ENCODE assay signal across 23 cellular contexts in the genomic region with DNA sequence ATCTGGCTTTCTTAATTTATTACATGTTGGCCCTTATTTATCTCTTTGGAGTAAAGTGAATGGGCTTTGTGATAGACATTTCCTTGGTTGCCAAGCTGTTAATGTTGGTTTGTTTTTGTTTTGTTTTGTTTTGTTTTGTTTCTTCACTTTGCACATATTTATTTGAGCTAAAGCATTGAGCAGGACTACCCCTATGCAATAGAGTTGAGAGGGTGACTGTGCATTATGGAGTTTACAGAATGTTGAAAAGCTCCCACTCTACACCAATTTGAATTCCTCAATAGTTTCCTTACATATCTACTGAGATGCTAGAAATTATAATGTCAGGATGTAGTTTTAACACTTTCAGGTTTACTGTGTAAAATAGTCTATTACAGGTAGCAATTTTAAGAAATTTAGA.
DNase-seq lines count a peak whose midpoint lies in the region; ATAC-seq, FAIRE-seq and TF ChIP-seq lines count a peak whose summit lies in the region.
"Had no signal": no experiment of that assay in that cellular context is flagged by ENCODE, and none has a peak within 500 bp of the region (broad histone marks: within the 10 kb centered on the region; RNA-seq: fewer than 3 reads in every experiment).

No MANE protein-coding gene starts in this region.

- no peak overlapping the region for H3K4me3 Mint-ChIP-seq in activated CD4-positive, alpha-beta T cell treated with anti-CD3 and anti-CD28 coated beads for 36 hours
- peak overlapping the region in 1 of 2 donors; percentile 67 for H3K4me3 Mint-ChIP-seq in activated T-cell treated with anti-CD3 and anti-CD28 coated beads, Interleukin-2, amount 50 U/mL, for 72 hours
- H3K4me3 Mint-ChIP-seq in activated naive CD8-positive, alpha-beta T cell treated with anti-CD3 and anti-CD28 coated beads, Interleukin-2, amount 50 U/mL, for 24 hours: no peak overlapping the region

- H3K4me3 ChIP-seq in foreskin fibroblast (ENCODE audit: low read depth in 1 of 2, low read length in 2 of 2): no peak overlapping the region

- POLR2A ChIA-PET in activated CD4-positive, alpha-beta T cell treated with anti-CD3 and anti-CD28 coated beads for 36 hours (lab: Charles Lee): interaction anchor here (0.7 to 1.6 kb wide), 3 partner anchors 97 to 212 kb away, joined by 4 read pairs; no protein-coding TSS in a partner anchor

- no peak for ATAC-seq in activated CD4-positive, alpha-beta T cell treated with anti-CD3 and anti-CD28 coated beads for 36 hours
- no peak for ATAC-seq in activated T-cell treated with anti-CD3 and anti-CD28 coated beads, Interleukin-2, amount 50 U/mL, for 72 hours (replicated peaks in 1 of 2)
- no peak for ATAC-seq in activated naive CD8-positive, alpha-beta T cell treated with anti-CD3 and anti-CD28 coated beads, Interleukin-2, amount 50 U/mL, for 24 hours
- ATAC-seq: HepG2, Panc1 had no signal

- no peak for DNase-seq in activated CD4-positive, alpha-beta T cell treated with anti-CD3 and anti-CD28 coated beads for 36 hours
- DNase-seq in activated CD4-positive, alpha-beta T cell treated with anti-CD3 and anti-CD28 coated beads for 4 hours: no peak
- DNase-seq in activated T-cell treated with anti-CD3 and anti-CD28 coated beads, Interleukin-2, amount 50 U/mL, for 72 hours: no peak
- DNase-seq in activated T-cell treated with anti-CD3 and anti-CD28 coated beads, Interleukin-2, amount 50 U/mL, for 1 hour: no peak
- no peak for DNase-seq in GM12891 (ENCODE audit: insufficient read length, low spot score)
- DNase-seq in activated naive CD8-positive, alpha-beta T cell treated with anti-CD3 and anti-CD28 coated beads, Interleukin-2, amount 50 U/mL, for 24 hours: no peak
- no peak for DNase-seq in DMS53 treated with DMSO at 0.1 percent for 48 hours (lab: John Stamatoyannopoulos, UW; ENCODE audit: unreplicated experiment)
- DNase-seq in foreskin fibroblast: no peak
- DNase-seq: 8988T, ACHN, DMS153, Karpas-422, NCI-H1092 treated with DMSO at 0.1 percent for 48 hours, NCI-H1436, NCI-H187, NCI-H2081 treated with DMSO at 0.1 percent for 48 hours, NCI-H2171, NCI-H226, NCI-H510A, NCI-H69, SHP77 had no signal

- peak overlapping the region; percentile 80 for H3K27ac Mint-ChIP-seq in activated CD4-positive, alpha-beta T cell treated with anti-CD3 and anti-CD28 coated beads for 36 hours
- peak overlapping the region; percentile 82 for H3K27ac Mint-ChIP-seq in activated T-cell treated with anti-CD3 and anti-CD28 coated beads, Interleukin-2, amount 50 U/mL, for 72 hours
- peak overlapping the region; percentile 98 for H3K27ac Mint-ChIP-seq in activated naive CD8-positive, alpha-beta T cell treated with anti-CD3 and anti-CD28 coated beads, Interleukin-2, amount 50 U/mL, for 24 hours

- no peaks in the 10 kb centered on the region for H3K27me3 Mint-ChIP-seq in activated CD4-positive, alpha-beta T cell treated with anti-CD3 and anti-CD28 coated beads for 36 hours
- H3K27me3 Mint-ChIP-seq in activated T-cell treated with anti-CD3 and anti-CD28 coated beads, Interleukin-2, amount 50 U/mL, for 72 hours (ENCODE audit: low read depth): no peaks in the 10 kb centered on the region
- H3K27me3 Mint-ChIP-seq in activated naive CD8-positive, alpha-beta T cell treated with anti-CD3 and anti-CD28 coated beads, Interleukin-2, amount 50 U/mL, for 24 hours: no peaks in the 10 kb centered on the region

- H3K36me3 Mint-ChIP-seq in activated CD4-positive, alpha-beta T cell treated with anti-CD3 and anti-CD28 coated beads for 36 hours (ENCODE audit: low read depth): peaks cover 6% of the 10 kb centered on the region
- peaks cover 1 to 2% of the 10 kb centered on the region in 2 donors for H3K36me3 Mint-ChIP-seq in activated T-cell treated with anti-CD3 and anti-CD28 coated beads, Interleukin-2, amount 50 U/mL, for 72 hours (ENCODE audit: insufficient read depth in 2 of 2)
- peaks cover 9% of the 10 kb centered on the region for H3K36me3 Mint-ChIP-seq in activated naive CD8-positive, alpha-beta T cell treated with anti-CD3 and anti-CD28 coated beads, Interleukin-2, amount 50 U/mL, for 24 hours (ENCODE audit: low read depth)

- FAIRE-seq in GM12891 (lab: Jason Lieb, UNC): peak; percentile 5
- FAIRE-seq: HepG2 had no signal

- peaks cover 80% of the 10 kb centered on the region for H3K4me1 Mint-ChIP-seq in activated CD4-positive, alpha-beta T cell treated with anti-CD3 and anti-CD28 coated beads for 36 hours
- peaks cover 83% of the 10 kb centered on the region for H3K4me1 Mint-ChIP-seq in activated T-cell treated with anti-CD3 and anti-CD28 coated beads, Interleukin-2, amount 50 U/mL, for 72 hours (ENCODE audit: low read depth)
- H3K4me1 Mint-ChIP-seq in activated naive CD8-positive, alpha-beta T cell treated with anti-CD3 and anti-CD28 coated beads, Interleukin-2, amount 50 U/mL, for 24 hours: peaks cover 80% of the 10 kb centered on the region

- peaks cover 2% of the 10 kb centered on the region for H3K9me3 Mint-ChIP-seq in activated CD4-positive, alpha-beta T cell treated with anti-CD3 and anti-CD28 coated beads for 36 hours (ENCODE audit: low read depth)
- H3K9me3 Mint-ChIP-seq in activated T-cell treated with anti-CD3 and anti-CD28 coated beads, Interleukin-2, amount 50 U/mL, for 72 hours: no peaks in the 10 kb centered on the region
- H3K9me3 Mint-ChIP-seq in activated naive CD8-positive, alpha-beta T cell treated with anti-CD3 and anti-CD28 coated beads, Interleukin-2, amount 50 U/mL, for 24 hours: peaks cover 4% of the 10 kb centered on the region

- TF ChIP-seq CTCF in foreskin fibroblast (IDR thresholded peaks at IDR 0.05; ENCODE audit: low read depth, low read length): no peak

- CTCF ChIA-PET in activated CD4-positive, alpha-beta T cell treated with anti-CD3 and anti-CD28 coated beads for 36 hours (lab: Charles Lee): interaction anchor here (1.2 to 3.2 kb wide), 2 partner anchors 195 to 277 kb away, joined by 3 to 15 read pairs; no protein-coding TSS in a partner anchor

- intact Hi-C loops in activated CD4-positive, alpha-beta T cell treated with anti-CD3 and anti-CD28 coated beads for 36 hours (cut with DNase I, micrococcal nuclease): loop anchor here (1.0 to 10.0 kb wide), 13 partner anchors 29 to 964 kb away; a partner anchor contains a TSS

- TF ChIP-seq POLR2A in GM12891 (IDR thresholded peaks at IDR 0.05; ENCODE audit: low read depth, low read length): no peak

TF ChIP-seq in GM12891, 5 proteins besides CTCF, POLR2A, EP300 and RAD21:
- TF ChIP-seq PAX5 (IDR thresholded peaks at IDR 0.05; ENCODE audit: insufficient read depth, low read length, severe bottlenecking): no peak
- no peak for TF ChIP-seq TAF1 (IDR thresholded peaks at IDR 0.05; ENCODE audit: low read depth, low read length)
- no peak for TF ChIP-seq POLR2AphosphoS5 (IDR thresholded peaks at IDR 0.05; ENCODE audit: low read depth, low read length)
- no peak for TF ChIP-seq SPI1 (IDR thresholded peaks at IDR 0.05; ENCODE audit: low read depth, low read length)
- TF ChIP-seq POU2F2 (IDR thresholded peaks at IDR 0.05; ENCODE audit: low read depth, low read length): no peak
